In genomic region chr7:139737221-139738100, GRCh38 we compare ENCODE assay signal across 9 cellular contexts. TPM values are rescaled to one million over a fixed set of nuclear protein-coding genes. Genes with fewer than 3 reads are reported as not detected.
DNase-seq lines count a peak whose midpoint lies in the region; ATAC-seq and TF ChIP-seq lines count a peak whose summit lies in the region.
"Had no signal": no experiment of that assay in that cellular context is flagged by ENCODE, and none has a peak within 500 bp of the region (broad histone marks: within the 10 kb centered on the region; RNA-seq: fewer than 3 reads in every experiment).

No MANE protein-coding gene starts in this region.

- H3K36me3 Mint-ChIP-seq in progenitor cell of endocrine pancreas (ENCODE audit: insufficient read depth) = peaks cover 18% of the 10 kb centered on the region

- H3K4me3 Mint-ChIP-seq in progenitor cell of endocrine pancreas (ENCODE audit: low read depth) = no peak overlapping the region

- H3K27ac Mint-ChIP-seq in progenitor cell of endocrine pancreas = peak overlapping the region; percentile 12

- ATAC-seq in HG03457 (IDR thresholded peaks at IDR 0.05; ENCODE audit: unreplicated experiment) = no peak

- H3K27me3 Mint-ChIP-seq in progenitor cell of endocrine pancreas = no peaks in the 10 kb centered on the region

- no peak for TF ChIP-seq POLR2A in erythroblast (IDR thresholded peaks at IDR 0.05; ENCODE audit: low read length)

- H3K27ac ChIP-seq in RWPE1 = peak overlapping the region; percentile 52
- peak overlapping the region; percentile 62 for H3K27ac ChIP-seq in epithelial cell of prostate

- H3K4me1 Mint-ChIP-seq in progenitor cell of endocrine pancreas (ENCODE audit: low read depth) = peaks cover 36% of the 10 kb centered on the region

- H3K9me3 Mint-ChIP-seq in progenitor cell of endocrine pancreas (ENCODE audit: low read depth) = no peaks in the 10 kb centered on the region

- in situ Hi-C loops in G401 (cut with HindIII; ENCODE audit: low sequenced_read_pairs) = no loop called here

- POLR2A ChIA-PET in RWPE1 (lab: Yijun Ruan, JAX; ENCODE audit: low non-redundant PET) = no interaction called here

- DNase-seq in G401 (ENCODE audit: low spot score) = peak; percentile 19
- DNase-seq in RWPE1 (ENCODE audit: low spot score) = no peak
- DNase-seq in epithelial cell of prostate (ENCODE audit: low read depth, low spot score) = no peak
- no peak for DNase-seq in progenitor cell of endocrine pancreas (ENCODE audit: low spot score, unreplicated experiment)
- DNase-seq in KG1 (lab: John Stamatoyannopoulos, UW) = no peak
- DNase-seq in COR-L47 (lab: John Stamatoyannopoulos, UW) = no peak
- no peak for DNase-seq in erythroblast (lab: John Stamatoyannopoulos, UW)
- DNase-seq: NCI-H1436 treated with DMSO at 0.1 percent for 48 hours had no signal

- no peak for TF ChIP-seq CTCF in RWPE1 (conservative IDR thresholded peaks at IDR 0.05; ENCODE audit: low read depth)
- TF ChIP-seq CTCF in progenitor cell of endocrine pancreas (IDR thresholded peaks at IDR 0.05; ENCODE audit: unreplicated experiment) = no peak

- CTCF ChIA-PET in RWPE1 (lab: Yijun Ruan, JAX) = interaction anchor here (0.6 kb wide), 2 partner anchors 36 to 43 kb away, joined by 3 to 4 read pairs; no protein-coding TSS in a partner anchor

RNA-seq across cellular contexts. Expression of gene HIPK2, which starts 40.3 kb away (rescaled TPM):
- under 0.01 and 0.17 TPM in 2 replicates for total RNA-seq in G401 (2014; rRNA removed; shearing (Covaris generic))
- total RNA-seq in progenitor cell of endocrine pancreas = 136 and 146 TPM in 2 replicates

Comparison
In these comparisons a context has a peak if more than half of its experiments do, and no peak if none do; other contexts are left out.
1. RNA of gene HIPK2, which starts 40.3 kb away (total RNA-seq): 136 to 146 TPM in progenitor cell of endocrine pancreas; under 0.01 to 0.17 TPM in G401; every median in the first group is over 100 times any median in the second.